31 cellular contexts compared by ENCODE assay signal in genomic region chr2:24837996-24838513, GRCh38.
"Had no signal": no experiment of that assay in that cellular context is flagged by ENCODE, and none has a peak within 500 bp of the region (broad histone marks: within the 10 kb centered on the region; RNA-seq: fewer than 3 reads in every experiment).

No MANE protein-coding gene starts in this region.

- H3K27me3 Mint-ChIP-seq: activated CD4-positive, alpha-beta memory T cell treated with anti-CD3 and anti-CD28 coated beads for 36 hours; activated CD4-positive, alpha-beta T cell treated with anti-CD3 and anti-CD28 coated beads for 36 hours; activated CD4-positive, alpha-beta T cell treated with anti-CD3 and anti-CD28 coated beads, Interleukin-2, amount 10 ng/mL, durations not matched to agents 24 days and 14 days; activated CD8-positive, alpha-beta memory T cell treated with anti-CD3 and anti-CD28 coated beads, Interleukin-2, amount 10 ng/mL, durations not matched to agents 7 days and 5 days; activated naive CD4-positive, alpha-beta T cell treated with anti-CD3 and anti-CD28 coated beads, Interleukin-2, amount 50 U/mL, for 24 hours; activated naive CD8-positive, alpha-beta T cell treated with anti-CD3 and anti-CD28 coated beads for 36 hours; activated naive CD8-positive, alpha-beta T cell treated with anti-CD3 and anti-CD28 coated beads, Interleukin-2, amount 50 U/mL, for 24 hours had no signal

- H3K4me3 Mint-ChIP-seq: activated CD4-positive, alpha-beta memory T cell treated with anti-CD3 and anti-CD28 coated beads for 36 hours; activated CD4-positive, alpha-beta T cell treated with anti-CD3 and anti-CD28 coated beads for 36 hours; activated CD4-positive, alpha-beta T cell treated with anti-CD3 and anti-CD28 coated beads, Interleukin-2, amount 10 ng/mL, durations not matched to agents 24 days and 14 days; activated CD8-positive, alpha-beta memory T cell treated with anti-CD3 and anti-CD28 coated beads, Interleukin-2, amount 10 ng/mL, durations not matched to agents 7 days and 5 days; activated CD8-positive, alpha-beta T cell treated with anti-CD3 and anti-CD28 coated beads, Interleukin-2, amount 10 ng/mL, durations not matched to agents 7 days and 5 days; activated naive CD4-positive, alpha-beta T cell treated with anti-CD3 and anti-CD28 coated beads for 36 hours; activated naive CD4-positive, alpha-beta T cell treated with anti-CD3 and anti-CD28 coated beads, Interleukin-2, amount 50 U/mL, for 24 hours; activated naive CD8-positive, alpha-beta T cell treated with anti-CD3 and anti-CD28 coated beads for 36 hours; activated naive CD8-positive, alpha-beta T cell treated with anti-CD3 and anti-CD28 coated beads, Interleukin-2, amount 50 U/mL, for 24 hours; activated T-helper 1 cell treated with anti-CD3 and anti-CD28 coated beads, Interleukin-12 subunit alpha, Interleukin-12 subunit beta, Interleukin-2, Interleukin-4 antibody, amounts not matched to agents 30 ng/mL and 10 ng/mL and 1 ng/mL, durations not matched to agents 14 hours and 24 hours and 36 hours had no signal

- H3K27ac Mint-ChIP-seq: activated CD4-positive, alpha-beta memory T cell treated with anti-CD3 and anti-CD28 coated beads for 36 hours; activated CD4-positive, alpha-beta T cell treated with anti-CD3 and anti-CD28 coated beads for 36 hours; activated CD4-positive, alpha-beta T cell treated with anti-CD3 and anti-CD28 coated beads, Interleukin-2, amount 10 ng/mL, durations not matched to agents 24 days and 14 days; activated CD8-positive, alpha-beta memory T cell treated with anti-CD3 and anti-CD28 coated beads, Interleukin-2, amount 10 ng/mL, durations not matched to agents 7 days and 5 days; activated CD8-positive, alpha-beta T cell treated with anti-CD3 and anti-CD28 coated beads, Interleukin-2, amount 10 ng/mL, durations not matched to agents 7 days and 5 days; activated naive CD4-positive, alpha-beta T cell treated with anti-CD3 and anti-CD28 coated beads for 36 hours; activated naive CD4-positive, alpha-beta T cell treated with anti-CD3 and anti-CD28 coated beads, Interleukin-2, amount 50 U/mL, for 24 hours; activated naive CD8-positive, alpha-beta T cell treated with anti-CD3 and anti-CD28 coated beads for 36 hours; activated naive CD8-positive, alpha-beta T cell treated with anti-CD3 and anti-CD28 coated beads, Interleukin-2, amount 50 U/mL, for 24 hours; activated T-helper 1 cell treated with anti-CD3 and anti-CD28 coated beads, Interleukin-12 subunit alpha, Interleukin-12 subunit beta, Interleukin-2, Interleukin-4 antibody, amounts not matched to agents 30 ng/mL and 10 ng/mL and 1 ng/mL, durations not matched to agents 14 hours and 24 hours and 36 hours; activated T-helper 2 cell treated with anti-CD3 and anti-CD28 coated beads, Interferon-gamma antibody, Interleukin-2, Interleukin-4, amounts not matched to agents 10 μg/mL and 5 μg/mL and 100 μg/mL, durations not matched to agents 14 hours and 24 hours and 36 hours had no signal

- H3K4me1 Mint-ChIP-seq: activated CD4-positive, alpha-beta T cell treated with anti-CD3 and anti-CD28 coated beads for 36 hours; activated CD4-positive, alpha-beta T cell treated with anti-CD3 and anti-CD28 coated beads, Interleukin-2, amount 10 ng/mL, durations not matched to agents 24 days and 14 days; activated CD8-positive, alpha-beta memory T cell treated with anti-CD3 and anti-CD28 coated beads, Interleukin-2, amount 10 ng/mL, durations not matched to agents 7 days and 5 days; activated naive CD4-positive, alpha-beta T cell treated with anti-CD3 and anti-CD28 coated beads, Interleukin-2, amount 50 U/mL, for 24 hours; activated naive CD8-positive, alpha-beta T cell treated with anti-CD3 and anti-CD28 coated beads for 36 hours; activated naive CD8-positive, alpha-beta T cell treated with anti-CD3 and anti-CD28 coated beads, Interleukin-2, amount 50 U/mL, for 24 hours had no signal

- H3K4me3 ChIP-seq: adrenal gland, body of pancreas, colonic mucosa, esophagus squamous epithelium, gastroesophageal sphincter had no signal

- H3K27ac ChIP-seq: adrenal gland, body of pancreas, colonic mucosa, epithelial cell of prostate, esophagus squamous epithelium, gastroesophageal sphincter had no signal

- DNase-seq: activated CD4-positive, alpha-beta memory T cell treated with anti-CD3 and anti-CD28 coated beads for 36 hours; activated CD4-positive, alpha-beta T cell treated with anti-CD3 and anti-CD28 coated beads for 36 hours; activated CD4-positive, alpha-beta T cell treated with anti-CD3 and anti-CD28 coated beads, Interleukin-2, amount 10 ng/mL, durations not matched to agents 24 days and 14 days; activated CD4-positive, CD25-positive, alpha-beta regulatory T cell; activated CD4-positive, CD25-positive, alpha-beta regulatory T cell treated with anti-CD3 and anti-CD28 coated beads, Interleukin-2, amount 50 U/mL, for 72 hours; activated CD8-positive, alpha-beta memory T cell treated with anti-CD3 and anti-CD28 coated beads, Interleukin-2, amount 10 ng/mL, durations not matched to agents 7 days and 5 days; activated CD8-positive, alpha-beta memory T cell treated with anti-CD3 and anti-CD28 coated beads, Interleukin-2, amount 50 U/mL, for 4 hours; activated CD8-positive, alpha-beta T cell treated with anti-CD3 and anti-CD28 coated beads, Interleukin-2, amount 10 ng/mL, durations not matched to agents 7 days and 5 days; activated effector memory CD4-positive, alpha-beta T cell treated with anti-CD3 and anti-CD28 coated beads, Interleukin-2, amount 50 U/mL, for 16 hours; activated naive CD4-positive, alpha-beta T cell treated with anti-CD3 and anti-CD28 coated beads for 36 hours; activated naive CD8-positive, alpha-beta T cell treated with anti-CD3 and anti-CD28 coated beads for 36 hours; activated naive CD8-positive, alpha-beta T cell treated with anti-CD3 and anti-CD28 coated beads, Interleukin-2, amount 50 U/mL, for 24 hours; activated T-cell treated with anti-CD3 and anti-CD28 coated beads, Interleukin-2, amount 50 U/mL, for 1 hour; activated T-cell treated with anti-CD3 and anti-CD28 coated beads, Interleukin-2, amount 50 U/mL, for 48 hours; adrenal gland; amygdala; body of pancreas; central memory CD4-positive, alpha-beta T cell; cerebellar nuclear complex; colonic mucosa; effector CD8-positive, alpha-beta T cell; esophagus squamous epithelium; foreskin melanocyte; T-helper 2 cell had no signal

- H3K9me3 ChIP-seq: adrenal gland, body of pancreas, colonic mucosa, esophagus squamous epithelium, gastroesophageal sphincter had no signal

- H3K27me3 ChIP-seq: adrenal gland, body of pancreas, colonic mucosa, esophagus squamous epithelium, gastroesophageal sphincter had no signal

- H3K9me3 Mint-ChIP-seq: activated CD4-positive, alpha-beta memory T cell treated with anti-CD3 and anti-CD28 coated beads for 36 hours; activated CD4-positive, alpha-beta T cell treated with anti-CD3 and anti-CD28 coated beads, Interleukin-2, amount 10 ng/mL, durations not matched to agents 24 days and 14 days; activated naive CD4-positive, alpha-beta T cell treated with anti-CD3 and anti-CD28 coated beads for 36 hours; activated naive CD4-positive, alpha-beta T cell treated with anti-CD3 and anti-CD28 coated beads, Interleukin-2, amount 50 U/mL, for 24 hours; activated naive CD8-positive, alpha-beta T cell treated with anti-CD3 and anti-CD28 coated beads for 36 hours; activated naive CD8-positive, alpha-beta T cell treated with anti-CD3 and anti-CD28 coated beads, Interleukin-2, amount 50 U/mL, for 24 hours; activated T-helper 1 cell treated with anti-CD3 and anti-CD28 coated beads, Interleukin-12 subunit alpha, Interleukin-12 subunit beta, Interleukin-2, Interleukin-4 antibody, amounts not matched to agents 30 ng/mL and 10 ng/mL and 1 ng/mL, durations not matched to agents 14 hours and 24 hours and 36 hours; activated T-helper 2 cell treated with anti-CD3 and anti-CD28 coated beads, Interferon-gamma antibody, Interleukin-2, Interleukin-4, amounts not matched to agents 10 μg/mL and 5 μg/mL and 100 μg/mL, durations not matched to agents 14 hours and 24 hours and 36 hours had no signal

- H3K4me1 ChIP-seq: adrenal gland, body of pancreas, colonic mucosa, esophagus squamous epithelium, gastroesophageal sphincter had no signal

- ATAC-seq: activated CD4-positive, alpha-beta T cell treated with anti-CD3 and anti-CD28 coated beads for 36 hours; activated CD8-positive, alpha-beta memory T cell treated with anti-CD3 and anti-CD28 coated beads, Interleukin-2, amount 10 ng/mL, durations not matched to agents 7 days and 5 days; activated CD8-positive, alpha-beta T cell treated with anti-CD3 and anti-CD28 coated beads, Interleukin-2, amount 10 ng/mL, durations not matched to agents 7 days and 5 days; activated naive CD8-positive, alpha-beta T cell treated with anti-CD3 and anti-CD28 coated beads, Interleukin-2, amount 50 U/mL, for 24 hours; body of pancreas; gastroesophageal sphincter had no signal

- FAIRE-seq: endometrium, endothelial cell of umbilical vein had no signal

- H3K36me3 ChIP-seq: adrenal gland, colonic mucosa had no signal
